ENCODE assay signal across 22 cellular contexts in genomic region chr9:3118081-3118480, GRCh38.
"Had no signal": no experiment of that assay in that cellular context is flagged by ENCODE, and none has a peak within 500 bp of the region (broad histone marks: within the 10 kb centered on the region; RNA-seq: fewer than 3 reads in every experiment).

No MANE protein-coding gene starts in this region.

- H3K4me2 ChIP-seq: hepatocyte had no signal

- H3K27ac ChIP-seq: coronary artery, dorsolateral prefrontal cortex, epithelial cell of prostate, esophagus squamous epithelium, hepatocyte, sigmoid colon, skin epidermis, testis, transverse colon had no signal

- DNase-seq: dorsolateral prefrontal cortex; effector CD8-positive, alpha-beta T cell; esophagus squamous epithelium; foreskin melanocyte; head of caudate nucleus; kidney glomerular epithelial cell; natural killer cell; posterior cingulate gyrus; sigmoid colon; stimulated activated CD4-positive, alpha-beta T cell treated with anti-CD3 and anti-CD28 coated beads, Interleukin-2, amount 100 ng/mL, for 24 hours; stimulated activated CD4-positive, alpha-beta T cell treated with anti-CD3 and anti-CD28 coated beads, Interleukin-4, amount 100 ng/mL, for 4 hours; stimulated activated naive B cell treated with anti-CD40 and anti-IgM and Interleukin-4, amounts not matched to agents 10 μg/mL and 1 μg/mL and 100 μg/mL, for 72 hours; stimulated activated naive CD8-positive, alpha-beta T cell treated with anti-CD3 and anti-CD28 coated beads, Interleukin-15, amount 100 ng/mL, for 72 hours; testis; transverse colon had no signal

- H3K27me3 ChIP-seq: dorsolateral prefrontal cortex, esophagus squamous epithelium, hepatocyte, sigmoid colon, testis, transverse colon had no signal

- H3K9me3 ChIP-seq: esophagus squamous epithelium, testis had no signal

- H3K27me3 Mint-ChIP-seq: stimulated activated naive B cell treated with anti-CD40 and anti-IgM and Interleukin-4, amounts not matched to agents 10 μg/mL and 1 μg/mL and 100 μg/mL, for 72 hours; stimulated activated naive CD8-positive, alpha-beta T cell treated with anti-CD3 and anti-CD28 coated beads, Interleukin-15, amount 100 ng/mL, for 72 hours had no signal

- H3K4me1 Mint-ChIP-seq: memory B cell; mesothelial cell of epicardium; natural killer cell; neural crest cell; stimulated activated naive B cell treated with anti-CD40 and anti-IgM and Interleukin-4, amounts not matched to agents 10 μg/mL and 1 μg/mL and 100 μg/mL, for 72 hours; stimulated activated naive CD8-positive, alpha-beta T cell treated with anti-CD3 and anti-CD28 coated beads, Interleukin-15, amount 100 ng/mL, for 72 hours had no signal

- H3K79me2 ChIP-seq: hepatocyte had no signal

- H2AFZ ChIP-seq: hepatocyte had no signal

- H3K4me1 ChIP-seq: esophagus squamous epithelium, sigmoid colon, testis, transverse colon had no signal

- H3K27ac Mint-ChIP-seq: memory B cell; mesothelial cell of epicardium; natural killer cell; stimulated activated naive B cell treated with anti-CD40 and anti-IgM and Interleukin-4, amounts not matched to agents 10 μg/mL and 1 μg/mL and 100 μg/mL, for 72 hours had no signal

- H3K4me3 ChIP-seq: coronary artery, dorsolateral prefrontal cortex, esophagus squamous epithelium, hepatocyte, sigmoid colon, skin epidermis, testis, transverse colon had no signal

- H3K4me3 Mint-ChIP-seq: memory B cell; mesothelial cell of epicardium; natural killer cell; neural crest cell; stimulated activated naive B cell treated with anti-CD40 and anti-IgM and Interleukin-4, amounts not matched to agents 10 μg/mL and 1 μg/mL and 100 μg/mL, for 72 hours; stimulated activated naive CD8-positive, alpha-beta T cell treated with anti-CD3 and anti-CD28 coated beads, Interleukin-15, amount 100 ng/mL, for 72 hours had no signal

- H3K36me3 Mint-ChIP-seq: memory B cell; stimulated activated naive B cell treated with anti-CD40 and anti-IgM and Interleukin-4, amounts not matched to agents 10 μg/mL and 1 μg/mL and 100 μg/mL, for 72 hours had no signal

- H3K36me3 ChIP-seq: esophagus squamous epithelium, sigmoid colon, transverse colon had no signal
